ENCODE assay signal across 12 cellular contexts in the genomic region with DNA sequence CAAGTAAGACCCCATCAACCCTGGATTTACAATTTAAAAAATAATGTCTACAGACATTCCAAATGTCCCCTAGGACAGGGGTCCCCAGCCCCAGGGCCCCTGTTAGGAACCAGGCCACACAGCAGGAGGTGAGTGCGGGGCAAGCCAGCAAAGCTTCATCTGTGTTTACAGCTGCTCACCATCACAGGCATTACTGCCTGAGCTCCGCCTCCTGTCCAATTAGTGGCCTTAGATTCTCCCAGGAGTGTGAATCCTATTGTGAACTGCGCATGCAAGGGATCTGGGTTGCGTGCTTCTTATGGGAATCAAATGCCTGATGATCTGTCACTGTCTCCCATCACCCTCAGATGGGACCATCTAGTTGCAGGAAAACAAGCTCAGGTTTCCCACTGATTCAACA.
A peak's percentile ranks its signal among the peaks of the same experiment; 100 is the strongest.
DNase-seq lines count a peak whose midpoint lies in the region; TF ChIP-seq lines count a peak whose summit lies in the region.
"Had no signal": no experiment of that assay in that cellular context is flagged by ENCODE, and none has a peak within 500 bp of the region (broad histone marks: within the 10 kb centered on the region; RNA-seq: fewer than 3 reads in every experiment).

No MANE protein-coding gene starts in this region.

- H3K23ac ChIP-seq in neuronal stem cell (ENCODE audit: low read depth, low read length, poor library complexity): no peak overlapping the region

- no peak overlapping the region for H2BK5ac ChIP-seq in neuronal stem cell (ENCODE audit: low read length)

- no peak overlapping the region for H3K9ac ChIP-seq in neuronal stem cell (ENCODE audit: low read depth, low read length, poor library complexity)

- no peak overlapping the region for H3K4me3 ChIP-seq in neuronal stem cell (ENCODE audit: low read length in 2 of 2)
- H3K4me3 ChIP-seq in vagina: no peak overlapping the region
- H3K4me3 ChIP-seq: HAP-1 had no signal

- no CpG with 5 or more reads among the region's 4 CpGs for WGBS in neuronal stem cell (ENCODE audit: extremely low coverage in 2 of 2, insufficient read length in 2 of 2, insufficient replicate concordance in 1 of 2), 2 donors

- no peak overlapping the region for H4K8ac ChIP-seq in neuronal stem cell (ENCODE audit: low read depth, low read length)

- no peaks in the 10 kb centered on the region for H3K79me1 ChIP-seq in neuronal stem cell (ENCODE audit: low read depth, low read length)

- no peak overlapping the region for H2AFZ ChIP-seq in neuronal stem cell (ENCODE audit: low read length)

- H3K27ac ChIP-seq in neuronal stem cell (replicated peaks; ENCODE audit: low read length): no peak overlapping the region
- H3K27ac ChIP-seq in vagina: peak overlapping the region; percentile 60
- H3K27ac ChIP-seq: C4-2B had no signal

- H3K4me1 ChIP-seq in neuronal stem cell (ENCODE audit: control insufficient read depth in 2 of 2, insufficient read depth in 1 of 2, low read depth in 1 of 2, low read length in 2 of 2): peaks cover 0 to 3% of the 10 kb centered on the region in 2 donors
- no peaks in the 10 kb centered on the region for H3K4me1 ChIP-seq in vagina
- H3K4me1 ChIP-seq: HAP-1 had no signal

- H4K91ac ChIP-seq in neuronal stem cell (ENCODE audit: low read depth, low read length, poor library complexity): no peak overlapping the region

- no peak overlapping the region for H3K18ac ChIP-seq in neuronal stem cell (ENCODE audit: low read length)

- intact Hi-C loops in vagina (cut with DNase I): no loop called here

- TF ChIP-seq POLR2A in vagina (IDR thresholded peaks at IDR 0.05): no peak

- TF ChIP-seq CTCF in vagina (IDR thresholded peaks at IDR 0.05): no peak

- no peak overlapping the region for H2BK120ac ChIP-seq in neuronal stem cell (ENCODE audit: low read depth, low read length)

- H3K14ac ChIP-seq in neuronal stem cell (ENCODE audit: low read length): no peak overlapping the region

- H3K9me3 ChIP-seq in neuronal stem cell (replicated peaks in 1 of 2; ENCODE audit: control insufficient read depth in 2 of 2, insufficient read depth in 1 of 2, low read depth in 1 of 2, low read length in 2 of 2): no peaks in the 10 kb centered on the region
- H3K9me3 ChIP-seq in vagina: no peaks in the 10 kb centered on the region
- H3K9me3 ChIP-seq: HAP-1 had no signal

- H3K36me3 ChIP-seq in neuronal stem cell (replicated peaks in 1 of 2; ENCODE audit: control insufficient read depth in 2 of 2, insufficient read depth in 2 of 2, low read length in 2 of 2) (no peaks in the 10 kb centered on the region), vagina (no peaks in the 10 kb centered on the region)
- H3K36me3 ChIP-seq: HAP-1 had no signal

- H3K4me2 ChIP-seq in neuronal stem cell (ENCODE audit: insufficient read depth, low read length, poor library complexity, severe bottlenecking): no peak overlapping the region

- peak; percentile 27 for DNase-seq in NCI-H748 (lab: John Stamatoyannopoulos, UW; ENCODE audit: unreplicated experiment)
- DNase-seq in NCI-H748 treated with DMSO at 0.1 percent for 48 hours (lab: John Stamatoyannopoulos, UW): no peak
- peak; percentile 74 for DNase-seq in SK-N-DZ (ENCODE audit: low spot score)
- DNase-seq in neuronal stem cell (ENCODE audit: low spot score): peak; percentile 4
- no peak for DNase-seq in vagina (ENCODE audit: extremely low spot score in 2 of 2)
- DNase-seq in RKO (ENCODE audit: low spot score): no peak
- DNase-seq in nucleus accumbens (lab: John Stamatoyannopoulos, UW): no peak
- DNase-seq in occipital lobe (lab: John Stamatoyannopoulos, UW): no peak
- DNase-seq: CD4-positive, alpha-beta memory T cell; DMS79 had no signal

- H2BK12ac ChIP-seq in neuronal stem cell (ENCODE audit: low read length): no peak overlapping the region

- H3K4ac ChIP-seq in neuronal stem cell (ENCODE audit: low read length): no peak overlapping the region

- H2BK15ac ChIP-seq in neuronal stem cell (ENCODE audit: low read length): no peak overlapping the region

- H3K27me3 ChIP-seq in neuronal stem cell (ENCODE audit: control insufficient read depth in 3 of 3, insufficient read depth in 3 of 3, low read depth in 1 of 3, low read length in 3 of 3) (no peaks in the 10 kb centered on the region), vagina (no peaks in the 10 kb centered on the region)

- H2AK5ac ChIP-seq in neuronal stem cell (ENCODE audit: low read depth, low read length): no peak overlapping the region

Comparison
In these comparisons a context has a peak if more than half of its experiments do, and no peak if none do; other contexts are left out.
1. DNase-seq: peak in NCI-H748 (single experiment), SK-N-DZ (single experiment) and neuronal stem cell (single experiment); none in NCI-H748 treated with DMSO at 0.1 percent for 48 hours (single experiment), vagina (0 of 2), RKO (single experiment), nucleus accumbens (0 of 56) and occipital lobe (single experiment).